Comparison of ENCODE assay signal across 13 cellular contexts in the genomic region with DNA sequence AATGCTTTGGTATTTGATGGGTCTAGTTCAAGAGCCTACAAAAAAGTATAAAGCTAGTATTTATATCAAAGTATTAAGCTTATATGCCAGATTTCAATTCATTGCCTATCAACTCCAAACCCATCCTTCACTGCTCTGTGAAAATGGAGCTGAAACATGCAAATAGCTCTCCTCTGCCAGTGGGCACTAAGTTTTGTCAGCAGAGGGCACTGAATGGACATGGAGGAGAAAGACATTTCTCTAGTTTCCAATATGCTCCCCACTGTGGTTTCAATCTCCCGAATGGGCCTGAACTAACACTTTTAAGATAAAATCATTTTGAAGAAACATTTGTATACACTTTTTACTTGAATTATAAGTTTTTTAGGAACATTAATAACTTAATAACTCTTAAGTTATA. TPM values are rescaled to one million over a fixed set of nuclear protein-coding genes. Genes with fewer than 3 reads are reported as not detected.
DNase-seq lines count a peak whose midpoint lies in the region; ATAC-seq, FAIRE-seq and TF ChIP-seq lines count a peak whose summit lies in the region.
"Had no signal": no experiment of that assay in that cellular context is flagged by ENCODE, and none has a peak within 500 bp of the region (broad histone marks: within the 10 kb centered on the region; RNA-seq: fewer than 3 reads in every experiment).

No MANE protein-coding gene starts in this region.

- H3K27me3 Mint-ChIP-seq in activated T-cell treated with anti-CD3 and anti-CD28 coated beads, Interleukin-2, amount 50 U/mL, for 24 hours, result no peaks in the 10 kb centered on the region
- H3K27me3 Mint-ChIP-seq in mesothelial cell of epicardium (ENCODE audit: low read depth), result no peaks in the 10 kb centered on the region
- H3K27me3 Mint-ChIP-seq: activated CD8-positive, alpha-beta memory T cell treated with anti-CD3 and anti-CD28 coated beads, Interleukin-2, amount 10 ng/mL, durations not matched to agents 7 days and 5 days had no signal

- H2AFZ ChIP-seq in OCI-LY3 (ENCODE audit: low read depth, low read length), result no peak overlapping the region

- H3K9ac ChIP-seq in OCI-LY3 (ENCODE audit: low read length), result no peak overlapping the region

- no peaks in the 10 kb centered on the region for H3K9me3 Mint-ChIP-seq in activated T-cell treated with anti-CD3 and anti-CD28 coated beads, Interleukin-2, amount 50 U/mL, for 24 hours
- H3K9me3 Mint-ChIP-seq in mesothelial cell of epicardium, result no peaks in the 10 kb centered on the region
- H3K9me3 Mint-ChIP-seq: CD14-positive monocyte had no signal

- H3K27me3 ChIP-seq in OCI-LY3 (ENCODE audit: low read depth, low read length) (no peaks in the 10 kb centered on the region), gastroesophageal sphincter (no peaks in the 10 kb centered on the region)

- H3K4me2 ChIP-seq in OCI-LY3 (ENCODE audit: low read length), result no peak overlapping the region

- ATAC-seq in gastroesophageal sphincter, result no peak
- ATAC-seq: activated CD8-positive, alpha-beta memory T cell treated with anti-CD3 and anti-CD28 coated beads, Interleukin-2, amount 10 ng/mL, durations not matched to agents 7 days and 5 days had no signal

- H3K27ac ChIP-seq in OCI-LY3 (ENCODE audit: low read length) (no peak overlapping the region), gastroesophageal sphincter (no peak overlapping the region)

- H3K27ac Mint-ChIP-seq in activated T-cell treated with anti-CD3 and anti-CD28 coated beads, Interleukin-2, amount 50 U/mL, for 24 hours, result peak overlapping the region; percentile 44
- H3K27ac Mint-ChIP-seq in mesothelial cell of epicardium, result no peak overlapping the region
- H3K27ac Mint-ChIP-seq: activated CD8-positive, alpha-beta memory T cell treated with anti-CD3 and anti-CD28 coated beads, Interleukin-2, amount 10 ng/mL, durations not matched to agents 7 days and 5 days had no signal

- H3K9me3 ChIP-seq in OCI-LY3 (ENCODE audit: insufficient read depth, low read length) (no peaks in the 10 kb centered on the region), gastroesophageal sphincter (no peaks in the 10 kb centered on the region)

- peaks cover 1% of the 10 kb centered on the region for H3K4me1 Mint-ChIP-seq in activated T-cell treated with anti-CD3 and anti-CD28 coated beads, Interleukin-2, amount 50 U/mL, for 24 hours (ENCODE audit: low read depth)
- H3K4me1 Mint-ChIP-seq in mesothelial cell of epicardium, result no peaks in the 10 kb centered on the region

- H3K4me3 ChIP-seq in OCI-LY3 (ENCODE audit: low read length) (no peak overlapping the region), epithelial cell of proximal tubule (ENCODE audit: low read depth, low read length) (no peak overlapping the region), gastroesophageal sphincter (no peak overlapping the region)

- TF ChIP-seq EP300 in gastroesophageal sphincter (IDR thresholded peaks at IDR 0.05), result no peak

- no peak for TF ChIP-seq POLR2A in gastroesophageal sphincter (IDR thresholded peaks at IDR 0.05)

- TF ChIP-seq CTCF in OCI-LY3 (IDR thresholded peaks at IDR 0.05; ENCODE audit: low read depth, low read length), result peak; percentile 26
- peak; percentile 54 for TF ChIP-seq CTCF in epithelial cell of proximal tubule (conservative IDR thresholded peaks at IDR 0.05; ENCODE audit: low read depth, low read length)
- no peak for TF ChIP-seq CTCF in gastroesophageal sphincter (IDR thresholded peaks at IDR 0.05)
- TF ChIP-seq CTCF in mesothelial cell of epicardium (IDR thresholded peaks at IDR 0.05; ENCODE audit: unreplicated experiment), result no peak

- no peaks in the 10 kb centered on the region for H3K79me2 ChIP-seq in OCI-LY3 (ENCODE audit: low read length)

- H4K20me1 ChIP-seq in OCI-LY3 (ENCODE audit: insufficient read depth, low read length), result no peaks in the 10 kb centered on the region

- WGBS in gastroesophageal sphincter (ENCODE audit: low coverage in 1 of 2), 2 donors, result 50 to 60% methylated on average over 1 of the region's 1 CpG

- H3K4me3 Mint-ChIP-seq in activated T-cell treated with anti-CD3 and anti-CD28 coated beads, Interleukin-2, amount 50 U/mL, for 24 hours, result no peak overlapping the region
- H3K4me3 Mint-ChIP-seq in mesothelial cell of epicardium, result no peak overlapping the region
- H3K4me3 Mint-ChIP-seq: activated CD8-positive, alpha-beta memory T cell treated with anti-CD3 and anti-CD28 coated beads, Interleukin-2, amount 10 ng/mL, durations not matched to agents 7 days and 5 days; CD14-positive monocyte had no signal

- peaks cover 95% of the 10 kb centered on the region for H3K36me3 Mint-ChIP-seq in activated T-cell treated with anti-CD3 and anti-CD28 coated beads, Interleukin-2, amount 50 U/mL, for 24 hours (ENCODE audit: low read depth)
- peaks cover 50% of the 10 kb centered on the region for H3K36me3 Mint-ChIP-seq in mesothelial cell of epicardium

- no peak for FAIRE-seq in GM19239 (lab: Jason Lieb, UNC)

- peaks cover 3% of the 10 kb centered on the region for H3K4me1 ChIP-seq in OCI-LY3 (ENCODE audit: low read length)
- no peaks in the 10 kb centered on the region for H3K4me1 ChIP-seq in gastroesophageal sphincter

- DNase-seq in activated T-cell treated with anti-CD3 and anti-CD28 coated beads, Interleukin-2, amount 50 U/mL, for 24 hours, result no peak
- no peak for DNase-seq in activated T-cell treated with anti-CD3 and anti-CD28 coated beads, Interleukin-2, amount 50 U/mL, for 48 hours
- DNase-seq in epithelial cell of proximal tubule (ENCODE audit: low read depth) (no peak), renal cortical epithelial cell (ENCODE audit: low read depth) (peak; percentile 19), mesothelial cell of epicardium (ENCODE audit: low spot score in 2 of 2, unreplicated experiment in 2 of 2) (no peak), GM19239 (ENCODE audit: insufficient read length, low spot score) (no peak)
- DNase-seq: activated CD8-positive, alpha-beta memory T cell treated with anti-CD3 and anti-CD28 coated beads, Interleukin-2, amount 10 ng/mL, durations not matched to agents 7 days and 5 days; GOT3; NCI-H2081 treated with DMSO at 0.1 percent for 48 hours; stimulated activated CD4-positive, alpha-beta T cell treated with anti-CD3 and anti-CD28 coated beads, Interleukin-2, amount 100 ng/mL, for 48 hours had no signal

- H3K36me3 ChIP-seq in OCI-LY3 (replicated peaks; ENCODE audit: low read depth, low read length), result peaks cover 76% of the 10 kb centered on the region
- peaks cover 6 to 100% of the 10 kb centered on the region in 2 donors for H3K36me3 ChIP-seq in gastroesophageal sphincter

RNA-seq across cellular contexts. Expression of gene PPID, which starts 12.4 kb away (rescaled TPM):
- total RNA-seq in epithelial cell of proximal tubule, result 51.0 and 54.0 TPM in 2 replicates
- 38.0 and 46.0 TPM in 2 replicates for total RNA-seq in renal cortical epithelial cell
- total RNA-seq in gastroesophageal sphincter, result 10 to 100 TPM; 22.2 to 27.6 (median 25.7) TPM
- total RNA-seq in mesothelial cell of epicardium, result 20.5 to 23.1 TPM (median 21.3 TPM) in 3 replicates

RNA-seq across cellular contexts. Expression of gene ETFDH, which starts 38.7 kb away (rescaled TPM):
- total RNA-seq in epithelial cell of proximal tubule, result 7.1 and 9.2 TPM in 2 replicates
- 17.4 and 36.5 TPM in 2 replicates for total RNA-seq in renal cortical epithelial cell
- 10 to 100 TPM; 32.0 to 46.7 (median 38.9) TPM for total RNA-seq in gastroesophageal sphincter
- 16.5 to 20.7 TPM (median 19.4 TPM) in 3 replicates for total RNA-seq in mesothelial cell of epicardium

RNA-seq across cellular contexts. Expression of gene C4orf46, which starts 39.1 kb away (rescaled TPM):
- 17.8 and 23.9 TPM in 2 replicates for total RNA-seq in epithelial cell of proximal tubule
- total RNA-seq in renal cortical epithelial cell, result 7.7 and 16.1 TPM in 2 replicates
- total RNA-seq in gastroesophageal sphincter, result 1 to 10 TPM; 2.8 to 4.2 (median 3.6) TPM
- 16.2 to 17.4 TPM (median 17.4 TPM) in 3 replicates for total RNA-seq in mesothelial cell of epicardium

RNA-seq across cellular contexts. Expression of gene FNIP2, which starts 58.0 kb away (rescaled TPM):
- total RNA-seq in epithelial cell of proximal tubule, result 16.2 and 20.8 TPM in 2 replicates
- total RNA-seq in renal cortical epithelial cell, result 143 TPM in 2 replicates
- 100 to 1,000 TPM in 1 of 4 donors, 10 to 100 TPM in 3; 53.0 to 135 (median 70.5) TPM for total RNA-seq in gastroesophageal sphincter
- 31.4 to 32.9 TPM (median 32.1 TPM) in 3 replicates for total RNA-seq in mesothelial cell of epicardium

Comparison
In these comparisons a context has a peak if more than half of its experiments do, and no peak if none do; other contexts are left out.
1. CTCF ChIP-seq: peak in OCI-LY3 (single experiment) and epithelial cell of proximal tubule (single experiment); none in gastroesophageal sphincter (0 of 4) and mesothelial cell of epicardium (single experiment).